ENCODE assay signal across 10 cellular contexts in the genomic region with DNA sequence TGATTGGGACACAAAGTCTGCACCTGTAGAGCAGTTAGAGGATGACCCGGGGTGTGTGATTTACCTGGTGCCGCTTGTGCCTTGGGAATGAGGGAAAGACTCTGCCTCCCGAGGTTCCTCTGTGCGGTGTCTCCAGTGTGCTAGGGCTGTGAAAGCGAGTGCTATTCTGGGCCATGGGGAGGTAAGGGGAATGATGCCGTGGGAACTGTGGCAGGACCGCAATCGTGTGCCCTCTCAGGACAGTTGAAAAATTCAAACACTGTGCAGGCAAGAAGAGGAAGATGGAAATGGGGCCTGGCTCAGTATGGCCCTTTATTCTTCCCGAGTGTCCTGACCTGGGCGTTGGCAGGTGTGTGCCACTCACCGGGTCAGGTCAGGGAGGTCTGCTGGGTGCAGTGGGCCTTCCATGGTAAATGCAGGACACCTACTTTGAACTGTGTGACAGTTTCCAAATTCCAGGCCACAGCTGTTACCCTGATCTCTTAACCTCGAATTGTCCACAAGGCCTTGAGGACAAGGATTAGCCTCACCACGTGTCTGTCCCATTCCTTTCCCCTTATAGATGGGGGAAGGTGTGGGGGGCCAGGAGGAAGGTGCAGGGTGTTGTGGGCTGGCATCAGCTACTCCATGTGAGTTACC. TPM values are rescaled to one million over a fixed set of nuclear protein-coding genes. Genes with fewer than 3 reads are reported as not detected.
DNase-seq lines count a peak whose midpoint lies in the region; ATAC-seq and FAIRE-seq lines count a peak whose summit lies in the region.
"Had no signal": no experiment of that assay in that cellular context is flagged by ENCODE, and none has a peak within 500 bp of the region (broad histone marks: within the 10 kb centered on the region; RNA-seq: fewer than 3 reads in every experiment).

No MANE protein-coding gene starts in this region.

- H3K9ac ChIP-seq in stomach smooth muscle (ENCODE audit: low read length in 2 of 2), result peak overlapping the region; percentile 84 to 92

- H3K27me3 ChIP-seq in stomach smooth muscle (ENCODE audit: control insufficient read depth in 1 of 2, insufficient read depth in 2 of 2, low read length in 2 of 2), result no peaks in the 10 kb centered on the region
- H3K27me3 ChIP-seq in small intestine (ENCODE audit: control insufficient read depth in 2 of 2, insufficient read depth in 2 of 2, low read length in 2 of 2), result no peaks in the 10 kb centered on the region

- no peaks in the 10 kb centered on the region for H3K9me3 ChIP-seq in stomach smooth muscle (ENCODE audit: control insufficient read depth in 2 of 2, low read length in 2 of 2)
- H3K9me3 ChIP-seq in small intestine (ENCODE audit: control insufficient read depth, low read depth), result no peaks in the 10 kb centered on the region

- H3K36me3 ChIP-seq in stomach smooth muscle (ENCODE audit: control insufficient read depth in 2 of 2, insufficient read depth in 2 of 2, low read length in 2 of 2) (peaks cover 29 to 35% of the 10 kb centered on the region in 2 donors), small intestine (ENCODE audit: control insufficient read depth in 2 of 2, insufficient read depth in 2 of 2, low read length in 2 of 2) (no peaks in the 10 kb centered on the region)

- H3K9me3 Mint-ChIP-seq in T-helper 2 cell treated with Interferon-gamma antibody and Interleukin-4, amounts not matched to agents 5 μg/mL and 100 μg/mL, for 36 hours, result no peaks in the 10 kb centered on the region
- H3K9me3 Mint-ChIP-seq in activated naive CD8-positive, alpha-beta T cell (ENCODE audit: low read depth), result no peaks in the 10 kb centered on the region
- no peaks in the 10 kb centered on the region for H3K9me3 Mint-ChIP-seq in immature natural killer cell

- FAIRE-seq in small intestine (lab: Jason Lieb, UNC), result no peak

- H3K36me3 Mint-ChIP-seq in T-helper 2 cell treated with Interferon-gamma antibody and Interleukin-4, amounts not matched to agents 5 μg/mL and 100 μg/mL, for 36 hours (ENCODE audit: low read depth), result peaks cover 34% of the 10 kb centered on the region
- no peaks in the 10 kb centered on the region for H3K36me3 Mint-ChIP-seq in activated naive CD8-positive, alpha-beta T cell
- peaks cover 0 to 5% (median 3%) of the 10 kb centered on the region in 3 donors for H3K36me3 Mint-ChIP-seq in immature natural killer cell

- no peak for ATAC-seq in HG02884 (IDR thresholded peaks at IDR 0.05; ENCODE audit: unreplicated experiment)

- no peaks in the 10 kb centered on the region for H3K27me3 Mint-ChIP-seq in T-helper 2 cell treated with Interferon-gamma antibody and Interleukin-4, amounts not matched to agents 5 μg/mL and 100 μg/mL, for 36 hours (ENCODE audit: low read depth)
- H3K27me3 Mint-ChIP-seq in activated naive CD8-positive, alpha-beta T cell, result no peaks in the 10 kb centered on the region
- peaks cover 4 to 15% (median 13%) of the 10 kb centered on the region in 3 donors for H3K27me3 Mint-ChIP-seq in immature natural killer cell (ENCODE audit: low read depth in 3 of 3)

- peak overlapping the region; percentile 94 for H3K4me3 Mint-ChIP-seq in T-helper 2 cell treated with Interferon-gamma antibody and Interleukin-4, amounts not matched to agents 5 μg/mL and 100 μg/mL, for 36 hours
- H3K4me3 Mint-ChIP-seq in activated naive CD8-positive, alpha-beta T cell, result peak overlapping the region; percentile 95
- H3K4me3 Mint-ChIP-seq in immature natural killer cell, result peak overlapping the region; percentile 78 to 93 (median 82)

- 21 to 52% (median 35%) methylated on average over 13 of the region's 13 CpGs for WGBS in small intestine, 3 donors

- DNase-seq in T-helper 2 cell treated with Interferon-gamma antibody and Interleukin-4, amounts not matched to agents 5 μg/mL and 100 μg/mL, for 36 hours (ENCODE audit: low spot score), result no peak
- DNase-seq in T-helper 2 cell (no peak), immature natural killer cell (no peak), NCI-H774 (lab: John Stamatoyannopoulos, UW) (no peak), small intestine (no peak)
- DNase-seq: hippocampal formation, SW 1271 had no signal

- peak overlapping the region; percentile 89 for H3K27ac Mint-ChIP-seq in T-helper 2 cell treated with Interferon-gamma antibody and Interleukin-4, amounts not matched to agents 5 μg/mL and 100 μg/mL, for 36 hours
- peak overlapping the region; percentile 84 for H3K27ac Mint-ChIP-seq in activated naive CD8-positive, alpha-beta T cell
- H3K27ac Mint-ChIP-seq in immature natural killer cell, result peak overlapping the region; percentile 72 to 89 (median 84)

- no peak overlapping the region for H3K27ac ChIP-seq in stomach smooth muscle (ENCODE audit: low read length)
- peak overlapping the region in 1 of 2 donors; percentile 3 for H3K27ac ChIP-seq in small intestine (ENCODE audit: low read depth in 1 of 2, low read length in 1 of 2)

- H3K4me3 ChIP-seq in stomach smooth muscle (ENCODE audit: low read length in 2 of 2) (peak overlapping the region; percentile 55 to 94), small intestine (ENCODE audit: low read depth in 1 of 2, low read length in 2 of 2) (peak overlapping the region in 1 of 2 donors; percentile 94)

- H3K4me1 Mint-ChIP-seq in T-helper 2 cell treated with Interferon-gamma antibody and Interleukin-4, amounts not matched to agents 5 μg/mL and 100 μg/mL, for 36 hours (ENCODE audit: low read depth), result peaks cover 27% of the 10 kb centered on the region
- peaks cover 39% of the 10 kb centered on the region for H3K4me1 Mint-ChIP-seq in activated naive CD8-positive, alpha-beta T cell (ENCODE audit: low read depth)
- H3K4me1 Mint-ChIP-seq in immature natural killer cell, result peaks cover 28 to 36% of the 10 kb centered on the region in 2 donors

- H3K4me1 ChIP-seq in stomach smooth muscle (ENCODE audit: control insufficient read depth, insufficient read depth, low read length) (peaks cover 36% of the 10 kb centered on the region), small intestine (ENCODE audit: control insufficient read depth in 2 of 2, insufficient read depth in 1 of 2, low read depth in 1 of 2, low read length in 1 of 2) (peaks cover 13 to 14% of the 10 kb centered on the region in 2 donors)

RNA-seq across cellular contexts. Expression of a gene that starts 1.4 kb away (rescaled TPM):
- polyA plus RNA-seq in immature natural killer cell, result 100 to 1,000 TPM; 155 to 321 (median 203) TPM
- polyA plus RNA-seq in small intestine, result 100 to 1,000 TPM; 104 to 269 (median 177) TPM

RNA-seq across cellular contexts. Expression of a gene that starts 30.3 kb away (rescaled TPM):
- polyA plus RNA-seq in immature natural killer cell (1 to 10 TPM in 2 of 3 donors, under 1 TPM in 1; 0.43 to 2.4 (median 1.2) TPM), small intestine (10 to 100 TPM in 1 of 3 donors, 1 to 10 TPM in 2; 3.6 to 12.7 (median 6.0) TPM)

RNA-seq across cellular contexts. Expression of a gene that starts 41.2 kb away (rescaled TPM):
- 10 to 100 TPM; 14.8 to 23.3 (median 21.3) TPM for polyA plus RNA-seq in immature natural killer cell
- 10 to 100 TPM; 72.4 to 95.9 (median 74.5) TPM for polyA plus RNA-seq in small intestine

RNA-seq across cellular contexts. Expression of a gene that starts 46.6 kb away (rescaled TPM):
- polyA plus RNA-seq in immature natural killer cell (1 to 10 TPM in 2 of 3 donors, under 1 TPM in 1; 0.25 to 2.4 (median 2.0) TPM), small intestine (1 to 10 TPM; 2.7 to 6.6 (median 4.2) TPM)
